ENCODE assay signal across 1 cellular context in genomic region chr5:133947431-133947841, GRCh38.
TF ChIP-seq lines count a peak whose summit lies in the region.

No MANE protein-coding gene starts in this region.

TF ChIP-seq in IMR-90, 13 proteins besides CTCF, POLR2A, EP300 and RAD21:
- TF ChIP-seq RCOR1 (IDR thresholded peaks at IDR 0.05; ENCODE audit: insufficient replicate concordance, low read length) (no peak), NFE2L2 (IDR thresholded peaks at IDR 0.05; ENCODE audit: low read depth, low read length) (no peak), MXI1 (IDR thresholded peaks at IDR 0.05; ENCODE audit: borderline replicate concordance, low read depth, low read length) (no peak), FOS (IDR thresholded peaks at IDR 0.05; ENCODE audit: low read depth, low read length) (no peak), BHLHE40 (IDR thresholded peaks at IDR 0.05; ENCODE audit: low read depth, low read length) (no peak), CEBPB (IDR thresholded peaks at IDR 0.05; ENCODE audit: low read depth, low read length) (no peak), RFX5 (IDR thresholded peaks at IDR 0.05; ENCODE audit: low read depth, low read length) (no peak), SMC3 (IDR thresholded peaks at IDR 0.05; ENCODE audit: low read depth, low read length) (no peak), CHD1 (IDR thresholded peaks at IDR 0.05; ENCODE audit: low read depth, low read length) (no peak)
